ENCODE assay signal across 22 cellular contexts in the genomic region with DNA sequence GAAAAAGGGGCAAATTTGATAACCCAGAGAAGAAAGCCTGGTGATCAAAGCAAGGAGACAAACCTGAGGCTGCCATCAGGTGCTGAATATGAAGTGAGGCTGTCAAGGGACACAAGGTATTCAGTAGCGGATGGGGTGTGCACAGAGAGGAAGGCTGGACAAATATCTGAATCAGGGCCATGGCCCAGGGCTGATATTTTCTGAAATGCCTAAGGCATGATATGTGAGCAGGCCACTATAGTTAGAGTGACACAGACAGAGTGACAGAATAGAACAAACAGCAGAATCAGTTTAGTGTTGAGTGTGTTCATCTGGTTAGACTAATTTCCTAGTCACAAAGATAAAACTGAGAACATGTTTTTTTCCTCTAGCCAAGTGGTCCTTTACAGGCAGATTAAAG. TPM values are rescaled to one million over a fixed set of nuclear protein-coding genes. Genes with fewer than 3 reads are reported as not detected.
A peak's percentile ranks its signal among the peaks of the same experiment; 100 is the strongest.
DNase-seq lines count a peak whose midpoint lies in the region; ATAC-seq and TF ChIP-seq lines count a peak whose summit lies in the region.
"Had no signal": no experiment of that assay in that cellular context is flagged by ENCODE, and none has a peak within 500 bp of the region (broad histone marks: within the 10 kb centered on the region; RNA-seq: fewer than 3 reads in every experiment).

No MANE protein-coding gene starts in this region.

- peaks cover 34% of the 10 kb centered on the region for H3K4me1 Mint-ChIP-seq in Caco-2 (ENCODE audit: low read depth, unreplicated experiment)
- peaks cover 18% of the 10 kb centered on the region for H3K4me1 Mint-ChIP-seq in progenitor cell of endocrine pancreas (ENCODE audit: low read depth)
- H3K4me1 Mint-ChIP-seq: activated CD4-positive, alpha-beta T cell treated with anti-CD3 and anti-CD28 coated beads for 36 hours; stimulated activated naive CD8-positive, alpha-beta T cell treated with anti-CD3 and anti-CD28 coated beads, Interleukin-15, amount 100 ng/mL, for 72 hours had no signal

- H4K8ac ChIP-seq in trophoblast cell (ENCODE audit: low read depth, low read length), result no peak overlapping the region

- H3K9me3 ChIP-seq in Caco-2 (peaks cover 4% of the 10 kb centered on the region; the same call in 1 of the 2 replicates), ascending aorta (no peaks in the 10 kb centered on the region), trophoblast cell (ENCODE audit: insufficient read depth, low read depth, low read length) (no peaks in the 10 kb centered on the region), A673 (ENCODE audit: low read depth, low read length, poor library complexity, severe bottlenecking) (no peaks in the 10 kb centered on the region)
- H3K9me3 ChIP-seq: colonic mucosa, vagina had no signal

- H3K9ac ChIP-seq in trophoblast cell (ENCODE audit: low read length), result no peak overlapping the region

- H3K27ac ChIP-seq in ascending aorta, result peak overlapping the region; percentile 47 to 76
- no peak overlapping the region for H3K27ac ChIP-seq in trophoblast cell (ENCODE audit: low read depth, low read length)
- no peak overlapping the region for H3K27ac ChIP-seq in A673 (ENCODE audit: low read depth, low read length, poor library complexity, severe bottlenecking)
- H3K27ac ChIP-seq: colonic mucosa, PC-9, vagina had no signal

- no peak overlapping the region for H4K12ac ChIP-seq in trophoblast cell (ENCODE audit: low read depth, low read length)

- TF ChIP-seq CTCF in Caco-2 (IDR thresholded peaks at IDR 0.05; ENCODE audit: insufficient read depth in 1 of 2, low read depth in 1 of 2, low read length in 1 of 2, severe bottlenecking in 1 of 2, unreplicated experiment in 1 of 2), result no peak
- TF ChIP-seq CTCF in ascending aorta (IDR thresholded peaks at IDR 0.05), result no peak
- no peak for TF ChIP-seq CTCF in A673 (conservative IDR thresholded peaks at IDR 0.05; ENCODE audit: low read depth, low read length)
- no peak for TF ChIP-seq CTCF in progenitor cell of endocrine pancreas (IDR thresholded peaks at IDR 0.05; ENCODE audit: unreplicated experiment)

- peaks cover 6% of the 10 kb centered on the region for H3K36me3 Mint-ChIP-seq in Caco-2 (ENCODE audit: insufficient read depth, unreplicated experiment)
- no peaks in the 10 kb centered on the region for H3K36me3 Mint-ChIP-seq in progenitor cell of endocrine pancreas (ENCODE audit: insufficient read depth)
- H3K36me3 Mint-ChIP-seq: natural killer cell treated with Interleukin-12 subunit alpha and Interleukin-12 subunit beta and Interleukin-15 and Interleukin-18, amount 100 ng/mL, for 72 hours had no signal

- in situ Hi-C loops in G401 (cut with HindIII; ENCODE audit: low sequenced_read_pairs), result no loop called here

- POLR2A ChIA-PET in Caco-2 (lab: Charles Lee) (no interaction called here), A673 (lab: Charles Lee; ENCODE audit: low non-redundant PET) (no interaction called here)

- intact Hi-C loops in Caco-2 (cut with micrococcal nuclease; ENCODE audit: unreplicated experiment), result no loop called here
- intact Hi-C loops in ascending aorta (cut with DNase I), result loop anchor here (5.0 kb wide), 2 partner anchors 35 to 70 kb away; a partner anchor contains a TSS
- intact Hi-C loops in left cardiac atrium (cut with DNase I), result no loop called here
- intact Hi-C loops in A673 (cut with micrococcal nuclease; ENCODE audit: unreplicated experiment), result no loop called here

- H3K79me2 ChIP-seq in trophoblast cell (ENCODE audit: control insufficient read depth, insufficient read depth, low read length, poor library complexity), result no peaks in the 10 kb centered on the region

- no peak overlapping the region for H3K4me2 ChIP-seq in trophoblast cell (ENCODE audit: low read length)
- H3K4me2 ChIP-seq: PC-9 had no signal

- peak overlapping the region; percentile 66 for H3K27ac Mint-ChIP-seq in Caco-2 (ENCODE audit: unreplicated experiment)
- no peak overlapping the region for H3K27ac Mint-ChIP-seq in progenitor cell of endocrine pancreas
- H3K27ac Mint-ChIP-seq: activated CD4-positive, alpha-beta T cell treated with anti-CD3 and anti-CD28 coated beads for 36 hours; natural killer cell treated with Interleukin-12 subunit alpha and Interleukin-12 subunit beta and Interleukin-15 and Interleukin-18, amount 100 ng/mL, for 72 hours had no signal

- no peak overlapping the region for H2BK5ac ChIP-seq in trophoblast cell (ENCODE audit: low read depth, low read length, poor library complexity)

- H3K79me1 ChIP-seq in trophoblast cell (ENCODE audit: low read length), result no peaks in the 10 kb centered on the region

- no peak overlapping the region for H3K4me3 Mint-ChIP-seq in Caco-2 (ENCODE audit: unreplicated experiment)
- H3K4me3 Mint-ChIP-seq in progenitor cell of endocrine pancreas (ENCODE audit: low read depth), result no peak overlapping the region
- H3K4me3 Mint-ChIP-seq: activated CD4-positive, alpha-beta T cell treated with anti-CD3 and anti-CD28 coated beads for 36 hours; natural killer cell treated with Interleukin-12 subunit alpha and Interleukin-12 subunit beta and Interleukin-15 and Interleukin-18, amount 100 ng/mL, for 72 hours; stimulated activated naive CD8-positive, alpha-beta T cell treated with anti-CD3 and anti-CD28 coated beads, Interleukin-15, amount 100 ng/mL, for 72 hours had no signal

- BruUV-seq in Caco-2 (replicated peaks; lab: Mats Ljungman, UMichigan) (no TSS peak), A673 (replicated peaks; lab: Mats Ljungman, UMichigan) (no TSS peak)

- H2AFZ ChIP-seq in trophoblast cell (ENCODE audit: insufficient read depth, low read length, poor library complexity), result no peak overlapping the region

- H3K23ac ChIP-seq in trophoblast cell (ENCODE audit: low read length), result no peak overlapping the region

- CTCF ChIA-PET in Caco-2 (lab: Charles Lee), result no interaction called here
- CTCF ChIA-PET in A673 (lab: Charles Lee), result no interaction called here

- H3K4ac ChIP-seq in trophoblast cell (ENCODE audit: low read depth, low read length), result no peak overlapping the region

- H3K9me3 Mint-ChIP-seq in Caco-2 (ENCODE audit: unreplicated experiment) (peaks cover 10% of the 10 kb centered on the region), progenitor cell of endocrine pancreas (ENCODE audit: low read depth) (peaks cover 4% of the 10 kb centered on the region)
- H3K9me3 Mint-ChIP-seq: natural killer cell treated with Interleukin-12 subunit alpha and Interleukin-12 subunit beta and Interleukin-15 and Interleukin-18, amount 100 ng/mL, for 72 hours; stimulated activated naive CD8-positive, alpha-beta T cell treated with anti-CD3 and anti-CD28 coated beads, Interleukin-15, amount 100 ng/mL, for 72 hours had no signal

- H3K27me3 ChIP-seq in Caco-2 (replicated peaks; ENCODE audit: control insufficient read depth, insufficient read depth, low read length) (no peaks in the 10 kb centered on the region), ascending aorta (no peaks in the 10 kb centered on the region), trophoblast cell (ENCODE audit: insufficient read depth, low read length) (no peaks in the 10 kb centered on the region), A673 (replicated peaks; ENCODE audit: insufficient read depth, low read depth, low read length, poor library complexity) (no peaks in the 10 kb centered on the region)
- H3K27me3 ChIP-seq: colonic mucosa, vagina had no signal

- H2BK12ac ChIP-seq in trophoblast cell (ENCODE audit: low read length), result peak overlapping the region; percentile 38

- WGBS in trophoblast cell (ENCODE audit: extremely low coverage, insufficient coverage, insufficient read length), result no CpG with 5 or more reads among the region's 1 CpG

- H3K36me3 ChIP-seq in Caco-2 (ENCODE audit: control insufficient read depth, insufficient read depth, low read length), result no peaks in the 10 kb centered on the region
- H3K36me3 ChIP-seq in ascending aorta, result no peaks in the 10 kb centered on the region
- H3K36me3 ChIP-seq in trophoblast cell (ENCODE audit: control insufficient read depth in 1 of 2, insufficient read depth in 2 of 2, low read length in 2 of 2), result no peaks in the 10 kb centered on the region
- no peaks in the 10 kb centered on the region for H3K36me3 ChIP-seq in A673 (ENCODE audit: insufficient read depth, low read length, poor library complexity, severe bottlenecking)
- H3K36me3 ChIP-seq: colonic mucosa, vagina had no signal

- no peak overlapping the region for H3K14ac ChIP-seq in trophoblast cell (ENCODE audit: low read length)

- DNase-seq in Caco-2 (no peak), ascending aorta (ENCODE audit: low spot score in 2 of 2) (no peak), left cardiac atrium (no peak), trophoblast cell (peak; percentile 66 to 89), NCI-H1105 treated with DMSO at 0.1 percent for 48 hours (lab: John Stamatoyannopoulos, UW) (no peak), A673 (ENCODE audit: low spot score) (no peak), G401 (ENCODE audit: low spot score) (no peak), progenitor cell of endocrine pancreas (ENCODE audit: low spot score, unreplicated experiment) (no peak)
- DNase-seq: activated CD4-positive, alpha-beta T cell treated with anti-CD3 and anti-CD28 coated beads for 36 hours; activated effector memory CD4-positive, alpha-beta T cell treated with Interleukin-2 at 50 U/mL for 16 hours; amygdala; colonic mucosa; GF-D8; Kasumi-1; NCI-H1105; NCI-H2171 treated with DMSO at 0.1 percent for 48 hours; PC-9; stimulated activated CD4-positive, alpha-beta T cell treated with anti-CD3 and anti-CD28 coated beads, Interleukin-15, amount 100 ng/mL, for 24 hours; stimulated activated naive CD8-positive, alpha-beta T cell treated with anti-CD3 and anti-CD28 coated beads, Interleukin-15, amount 100 ng/mL, for 72 hours had no signal

- no peak overlapping the region for H2BK120ac ChIP-seq in trophoblast cell (ENCODE audit: insufficient read depth, low read length, poor library complexity)

- no peak overlapping the region for H2AK5ac ChIP-seq in trophoblast cell (ENCODE audit: low read length)

- H3K4me3 ChIP-seq in Caco-2 (ENCODE audit: low read depth, low read length) (no peak overlapping the region), ascending aorta (no peak overlapping the region), trophoblast cell (ENCODE audit: low read depth, low read length) (no peak overlapping the region), A673 (ENCODE audit: low read depth, low read length, poor library complexity, severe bottlenecking) (no peak overlapping the region)
- H3K4me3 ChIP-seq: colonic mucosa, PC-9, vagina had no signal

- H3K18ac ChIP-seq in trophoblast cell (ENCODE audit: low read length), result no peak overlapping the region

- no peak overlapping the region for H4K91ac ChIP-seq in trophoblast cell (ENCODE audit: low read depth, low read length)

- H3K27me3 Mint-ChIP-seq in Caco-2 (ENCODE audit: insufficient read depth, unreplicated experiment) (no peaks in the 10 kb centered on the region), progenitor cell of endocrine pancreas (no peaks in the 10 kb centered on the region)

- H3K4me1 ChIP-seq in Caco-2 (peaks cover 35% of the 10 kb centered on the region), ascending aorta (peaks cover 8 to 25% of the 10 kb centered on the region in 2 donors), trophoblast cell (ENCODE audit: control insufficient read depth in 1 of 2, insufficient read depth in 2 of 2, low read length in 2 of 2) (peaks cover 2 to 3% of the 10 kb centered on the region in 2 experiments), A673 (ENCODE audit: insufficient read depth, low read length, poor library complexity, severe bottlenecking) (no peaks in the 10 kb centered on the region)
- H3K4me1 ChIP-seq: colonic mucosa had no signal

- peak; percentile 39 to 63 for ATAC-seq in left cardiac atrium
- ATAC-seq: activated CD4-positive, alpha-beta T cell treated with anti-CD3 and anti-CD28 coated beads for 36 hours; stimulated activated naive CD8-positive, alpha-beta T cell treated with anti-CD3 and anti-CD28 coated beads, Interleukin-15, amount 100 ng/mL, for 72 hours had no signal

RNA-seq across cellular contexts. Expression of a gene that starts 3.8 kb away (rescaled TPM):
- not detected in 2 replicates for total RNA-seq in Caco-2 (2022)
- total RNA-seq in ascending aorta, result not detected
- total RNA-seq in left cardiac atrium, result under 1 TPM; 0.44 to 0.53 TPM
- not detected in 2 replicates for polyA plus RNA-seq in trophoblast cell (2013)
- total RNA-seq in A673 (2021), result not detected in 2 replicates
- total RNA-seq in G401 (2014; rRNA removed; shearing (Covaris generic)), result not detected in 2 replicates
- total RNA-seq in progenitor cell of endocrine pancreas, result not detected in 2 replicates
- total RNA-seq: activated CD4-positive, alpha-beta T cell treated with anti-CD3 and anti-CD28 coated beads for 36 hours; colonic mucosa; lung microvascular endothelial cell; natural killer cell treated with Interleukin-12 subunit alpha and Interleukin-12 subunit beta and Interleukin-15 and Interleukin-18, amount 100 ng/mL, for 72 hours; PC-9; vagina had no signal

Comparison
In these comparisons a context has a peak if more than half of its experiments do, and no peak if none do; other contexts are left out.
1. DNase-seq: peak in trophoblast cell (2 of 2); none in Caco-2 (0 of 2), ascending aorta (0 of 2), left cardiac atrium (single experiment), NCI-H1105 treated with DMSO at 0.1 percent for 48 hours (single experiment), A673 (single experiment), G401 (single experiment) and progenitor cell of endocrine pancreas (single experiment).
2. H3K27ac ChIP-seq: peak in ascending aorta (2 of 2); none in trophoblast cell (single experiment) and A673 (single experiment).